10 cellular contexts compared by ENCODE assay signal in genomic region chr6:53327017-53327395, GRCh38. TPM values are rescaled to one million over a fixed set of nuclear protein-coding genes. Genes with fewer than 3 reads are reported as not detected.
DNase-seq lines count a peak whose midpoint lies in the region; ATAC-seq and TF ChIP-seq lines count a peak whose summit lies in the region.
"Had no signal": no experiment of that assay in that cellular context is flagged by ENCODE, and none has a peak within 500 bp of the region (broad histone marks: within the 10 kb centered on the region; RNA-seq: fewer than 3 reads in every experiment).

No MANE protein-coding gene starts in this region.

- TF ChIP-seq CTCF in ascending aorta (IDR thresholded peaks at IDR 0.05) (no peak), thyroid gland (IDR thresholded peaks at IDR 0.05) (no peak), endodermal cell (conservative IDR thresholded peaks at IDR 0.05) (no peak)

- H3K4me3 Mint-ChIP-seq in activated CD8-positive, alpha-beta memory T cell treated with anti-CD3 and anti-CD28 coated beads, Interleukin-2, amount 10 ng/mL, durations not matched to agents 7 days and 5 days = no peak overlapping the region
- no peak overlapping the region for H3K4me3 Mint-ChIP-seq in endodermal cell

- no peak overlapping the region for H3K9ac ChIP-seq in endodermal cell (ENCODE audit: extremely low read depth, low read length, poor library complexity, severe bottlenecking)
- H3K9ac ChIP-seq: BLaER1 treated with 17β-estradiol and CSF1 and Interleukin-3, amounts not matched to agents 10 nM and 100 nM had no signal

- no peak overlapping the region for H3K4me3 ChIP-seq in ascending aorta
- H3K4me3 ChIP-seq in thyroid gland (replicated peaks in 1 of 3) = no peak overlapping the region
- H3K4me3 ChIP-seq in endodermal cell (ENCODE audit: low read length) = no peak overlapping the region
- H3K4me3 ChIP-seq: BLaER1 treated with 17β-estradiol and CSF1 and Interleukin-3, amounts not matched to agents 10 nM and 100 nM had no signal

- H3K9me3 Mint-ChIP-seq in activated CD8-positive, alpha-beta memory T cell treated with anti-CD3 and anti-CD28 coated beads, Interleukin-2, amount 10 ng/mL, durations not matched to agents 7 days and 5 days (ENCODE audit: low read depth) = no peaks in the 10 kb centered on the region
- H3K9me3 Mint-ChIP-seq in endodermal cell = no peaks in the 10 kb centered on the region

- no peak for ATAC-seq in activated CD8-positive, alpha-beta memory T cell treated with anti-CD3 and anti-CD28 coated beads, Interleukin-2, amount 10 ng/mL, durations not matched to agents 7 days and 5 days
- ATAC-seq in left colon (no peak), HG03159 (IDR thresholded peaks at IDR 0.05; ENCODE audit: unreplicated experiment) (no peak)

- H3K27ac Mint-ChIP-seq in activated CD8-positive, alpha-beta memory T cell treated with anti-CD3 and anti-CD28 coated beads, Interleukin-2, amount 10 ng/mL, durations not matched to agents 7 days and 5 days = peak overlapping the region; percentile 3
- H3K27ac Mint-ChIP-seq in endodermal cell = no peak overlapping the region

- no peaks in the 10 kb centered on the region for H3K27me3 Mint-ChIP-seq in activated CD8-positive, alpha-beta memory T cell treated with anti-CD3 and anti-CD28 coated beads, Interleukin-2, amount 10 ng/mL, durations not matched to agents 7 days and 5 days
- no peaks in the 10 kb centered on the region for H3K27me3 Mint-ChIP-seq in endodermal cell (ENCODE audit: insufficient read depth)

- H3K27ac ChIP-seq in ascending aorta (peak overlapping the region; percentile 25 to 71), thyroid gland (peak overlapping the region in 2 of 3 donors; percentile 47 to 73), endodermal cell (ENCODE audit: low read depth, low read length) (no peak overlapping the region)

- H3K27me3 ChIP-seq in ascending aorta = no peaks in the 10 kb centered on the region
- no peaks in the 10 kb centered on the region for H3K27me3 ChIP-seq in thyroid gland
- no peaks in the 10 kb centered on the region for H3K27me3 ChIP-seq in endodermal cell (ENCODE audit: control insufficient read depth, insufficient read depth, low read length, poor library complexity, severe bottlenecking)
- H3K27me3 ChIP-seq: BLaER1 treated with 17β-estradiol and CSF1 and Interleukin-3, amounts not matched to agents 10 nM and 100 nM had no signal

- H3K4me1 Mint-ChIP-seq in activated CD8-positive, alpha-beta memory T cell treated with anti-CD3 and anti-CD28 coated beads, Interleukin-2, amount 10 ng/mL, durations not matched to agents 7 days and 5 days = peaks cover 52% of the 10 kb centered on the region
- peaks cover 34% of the 10 kb centered on the region for H3K4me1 Mint-ChIP-seq in endodermal cell

- CTCF ChIA-PET in activated CD8-positive, alpha-beta memory T cell treated with anti-CD3 and anti-CD28 coated beads, Interleukin-2, amount 10 ng/mL, durations not matched to agents 7 days and 5 days (lab: Charles Lee) = no interaction called here

- peaks cover 6 to 31% of the 10 kb centered on the region in 2 donors for H3K4me1 ChIP-seq in ascending aorta
- peaks cover 45 to 54% of the 10 kb centered on the region in 2 donors for H3K4me1 ChIP-seq in thyroid gland
- peaks cover 12% of the 10 kb centered on the region for H3K4me1 ChIP-seq in endodermal cell (ENCODE audit: control insufficient read depth, insufficient read depth, low read length)

- no peaks in the 10 kb centered on the region for H3K9me3 ChIP-seq in ascending aorta
- no peaks in the 10 kb centered on the region for H3K9me3 ChIP-seq in thyroid gland
- no peaks in the 10 kb centered on the region for H3K9me3 ChIP-seq in endodermal cell (ENCODE audit: control insufficient read depth, low read length)

- no peak for TF ChIP-seq POLR2A in thyroid gland (IDR thresholded peaks at IDR 0.05)

- DNase-seq in activated CD8-positive, alpha-beta memory T cell treated with anti-CD3 and anti-CD28 coated beads, Interleukin-2, amount 10 ng/mL, durations not matched to agents 7 days and 5 days = no peak
- DNase-seq in activated CD8-positive, alpha-beta memory T cell treated with anti-CD3 and anti-CD28 coated beads for 24 hours = no peak
- DNase-seq in ascending aorta (ENCODE audit: low spot score in 2 of 2) = no peak
- peak; percentile 30 for DNase-seq in iris pigment epithelial cell (ENCODE audit: low read depth)
- no peak for DNase-seq in thyroid gland
- no peak for DNase-seq in left colon
- no peak for DNase-seq in endodermal cell
- DNase-seq: NCI-H1048 had no signal

- intact Hi-C loops in ascending aorta (cut with DNase I) (loop anchor here (10.0 kb wide), 1 partner anchor 152 kb away; no protein-coding TSS in a partner anchor), thyroid gland (cut with DNase I) (no loop called here), left colon (cut with DNase I, micrococcal nuclease) (no loop called here)

- H3K36me3 ChIP-seq in ascending aorta = no peaks in the 10 kb centered on the region
- H3K36me3 ChIP-seq in thyroid gland = no peaks in the 10 kb centered on the region
- H3K36me3 ChIP-seq in endodermal cell (ENCODE audit: control insufficient read depth, insufficient read depth, low read length) = peaks cover 6% of the 10 kb centered on the region

- H3K36me3 Mint-ChIP-seq in activated CD8-positive, alpha-beta memory T cell treated with anti-CD3 and anti-CD28 coated beads, Interleukin-2, amount 10 ng/mL, durations not matched to agents 7 days and 5 days = peaks cover 44% of the 10 kb centered on the region
- H3K36me3 Mint-ChIP-seq in endodermal cell (ENCODE audit: low read depth) = peaks cover 4% of the 10 kb centered on the region

RNA-seq across cellular contexts. Expression of gene ELOVL5, which starts 21.7 kb away (rescaled TPM):
- 100 to 1,000 TPM; 113 to 117 TPM for total RNA-seq in activated CD8-positive, alpha-beta memory T cell treated with anti-CD3 and anti-CD28 coated beads, Interleukin-2, amount 10 ng/mL, durations not matched to agents 7 days and 5 days
- total RNA-seq in ascending aorta (53.7 TPM), thyroid gland (100 to 1,000 TPM in 1 of 4 donors, 10 to 100 TPM in 3; 74.8 to 110 (median 90.6) TPM), left colon (10 to 100 TPM; 21.8 to 26.7 TPM), endodermal cell (100 to 1,000 TPM; 103 to 108 TPM)
- 140 TPM for polyA plus RNA-seq in endodermal cell (2013, experiment 1 of 2)
- polyA plus RNA-seq in endodermal cell (2013, experiment 2 of 2) = 132 TPM
